ENCODE assay signal across 34 cellular contexts in genomic region chr21:22691643-22692042, GRCh38.
"Had no signal": no experiment of that assay in that cellular context is flagged by ENCODE, and none has a peak within 500 bp of the region (broad histone marks: within the 10 kb centered on the region; RNA-seq: fewer than 3 reads in every experiment).

No MANE protein-coding gene starts in this region.

- ATAC-seq: Panc1, Right ventricle myocardium inferior, SK-N-SH treated with all-trans-retinoic acid at 6 μM for 48 hours had no signal

- H3K27ac ChIP-seq: KMS-11, PC-9, RWPE1, SJCRH30, SK-N-MC had no signal

- H3K4me2 ChIP-seq: KMS-11, PC-9 had no signal

- DNase-seq: Karpas-422, KBM-7, MM.1S, NCI-H1048, NCI-H1092 treated with DMSO at 0.1 percent for 48 hours, NCI-H1105 treated with DMSO at 0.1 percent for 48 hours, NCI-H1417, NCI-H1436, NCI-H146, NCI-H1694, NCI-H187, NCI-H1930, NCI-H2029 treated with DMSO at 0.1 percent for 48 hours, NCI-H2081 treated with DMSO at 0.1 percent for 48 hours, NCI-H2107, NCI-H2171, NCI-H226, NCI-H446 treated with DMSO at 0.1 percent for 48 hours, NCI-H510A, NCI-H524, NCI-H526, NCI-H69, NCI-H748 treated with DMSO at 0.1 percent for 48 hours, NCI-H82, PC-9, SHP77, SIG-M5, SJCRH30 had no signal

- H3K4me3 ChIP-seq: PC-9, SJCRH30, SK-N-MC had no signal

- H3K9me3 ChIP-seq: SJCRH30 had no signal

- H3K4me1 ChIP-seq: SJCRH30 had no signal

- H3K36me3 ChIP-seq: SJCRH30 had no signal

- H3K9ac ChIP-seq: KMS-11 had no signal

- H3K27me3 ChIP-seq: SJCRH30 had no signal

- H2AFZ ChIP-seq: PC-9 had no signal
